2 cellular contexts compared by ENCODE assay signal in the genomic region with DNA sequence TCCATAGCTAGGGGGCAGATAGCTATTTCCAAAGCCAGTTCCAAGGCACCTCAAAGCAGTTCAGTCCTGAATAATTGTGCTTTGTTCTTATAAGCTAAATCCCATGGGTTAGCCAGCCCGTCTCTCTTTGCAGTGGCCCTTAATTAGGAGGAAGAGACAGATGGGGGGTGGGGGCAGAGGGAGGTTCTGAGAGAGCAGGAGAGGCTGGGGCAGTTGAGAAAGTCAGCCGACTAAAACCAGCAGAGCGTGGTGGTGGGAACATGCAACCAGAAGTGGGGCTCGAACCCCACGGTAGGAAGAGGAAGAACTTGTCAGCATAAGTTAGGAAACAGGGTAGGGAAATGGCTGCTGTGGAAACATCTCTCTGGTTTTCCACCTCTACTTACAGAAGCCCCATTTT.
TF ChIP-seq lines count a peak whose summit lies in the region.

No MANE protein-coding gene starts in this region.

TF ChIP-seq in HepG2, 621 proteins besides CTCF, POLR2A, EP300 and RAD21:
- TF ChIP-seq, protein P1, sequence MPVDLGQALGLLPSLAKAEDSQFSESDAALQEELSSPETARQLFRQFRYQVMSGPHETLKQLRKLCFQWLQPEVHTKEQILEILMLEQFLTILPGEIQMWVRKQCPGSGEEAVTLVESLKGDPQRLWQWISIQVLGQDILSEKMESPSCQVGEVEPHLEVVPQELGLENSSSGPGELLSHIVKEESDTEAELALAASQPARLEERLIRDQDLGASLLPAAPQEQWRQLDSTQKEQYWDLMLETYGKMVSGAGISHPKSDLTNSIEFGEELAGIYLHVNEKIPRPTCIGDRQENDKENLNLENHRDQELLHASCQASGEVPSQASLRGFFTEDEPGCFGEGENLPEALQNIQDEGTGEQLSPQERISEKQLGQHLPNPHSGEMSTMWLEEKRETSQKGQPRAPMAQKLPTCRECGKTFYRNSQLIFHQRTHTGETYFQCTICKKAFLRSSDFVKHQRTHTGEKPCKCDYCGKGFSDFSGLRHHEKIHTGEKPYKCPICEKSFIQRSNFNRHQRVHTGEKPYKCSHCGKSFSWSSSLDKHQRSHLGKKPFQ (CRISPR knock-in tag; IDR thresholded peaks at IDR 0.05; ENCODE audit: insufficient replicate concordance) = no peak
- peak; percentile 70; the same call in 1 of the 2 replicates for TF ChIP-seq ZNF317 (CRISPR knock-in tag; IDR thresholded peaks at IDR 0.05)
- TF ChIP-seq POLR2AphosphoS5 (IDR thresholded peaks at IDR 0.05; ENCODE audit: low read depth, low read length) = no peak
- TF ChIP-seq PHB2 (IDR thresholded peaks at IDR 0.05; ENCODE audit: partially characterized antibody) = no peak
- TF ChIP-seq MAF1 (CRISPR knock-in tag; IDR thresholded peaks at IDR 0.05; ENCODE audit: borderline replicate concordance) = no peak

TF ChIP-seq in WTC11, 78 proteins besides CTCF, POLR2A, EP300 and RAD21:
- TF ChIP-seq, protein P2, sequence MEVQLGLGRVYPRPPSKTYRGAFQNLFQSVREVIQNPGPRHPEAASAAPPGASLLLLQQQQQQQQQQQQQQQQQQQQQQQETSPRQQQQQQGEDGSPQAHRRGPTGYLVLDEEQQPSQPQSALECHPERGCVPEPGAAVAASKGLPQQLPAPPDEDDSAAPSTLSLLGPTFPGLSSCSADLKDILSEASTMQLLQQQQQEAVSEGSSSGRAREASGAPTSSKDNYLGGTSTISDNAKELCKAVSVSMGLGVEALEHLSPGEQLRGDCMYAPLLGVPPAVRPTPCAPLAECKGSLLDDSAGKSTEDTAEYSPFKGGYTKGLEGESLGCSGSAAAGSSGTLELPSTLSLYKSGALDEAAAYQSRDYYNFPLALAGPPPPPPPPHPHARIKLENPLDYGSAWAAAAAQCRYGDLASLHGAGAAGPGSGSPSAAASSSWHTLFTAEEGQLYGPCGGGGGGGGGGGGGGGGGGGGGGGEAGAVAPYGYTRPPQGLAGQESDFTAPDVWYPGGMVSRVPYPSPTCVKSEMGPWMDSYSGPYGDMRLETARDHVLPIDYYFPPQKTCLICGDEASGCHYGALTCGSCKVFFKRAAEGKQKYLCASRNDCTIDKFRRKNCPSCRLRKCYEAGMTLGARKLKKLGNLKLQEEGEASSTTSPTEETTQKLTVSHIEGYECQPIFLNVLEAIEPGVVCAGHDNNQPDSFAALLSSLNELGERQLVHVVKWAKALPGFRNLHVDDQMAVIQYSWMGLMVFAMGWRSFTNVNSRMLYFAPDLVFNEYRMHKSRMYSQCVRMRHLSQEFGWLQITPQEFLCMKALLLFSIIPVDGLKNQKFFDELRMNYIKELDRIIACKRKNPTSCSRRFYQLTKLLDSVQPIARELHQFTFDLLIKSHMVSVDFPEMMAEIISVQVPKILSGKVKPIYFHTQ (CRISPR knock-in tag; IDR thresholded peaks at IDR 0.05) = no peak
- TF ChIP-seq TEAD4 (CRISPR knock-in tag; IDR thresholded peaks at IDR 0.05) (no peak), ZNF317 (CRISPR knock-in tag; IDR thresholded peaks at IDR 0.05; ENCODE audit: borderline replicate concordance, low read depth) (peak; percentile 75; the same call in 1 of the 2 replicates), HMGXB4 (CRISPR knock-in tag; IDR thresholded peaks at IDR 0.05) (no peak)
